ENCODE assay signal across 9 cellular contexts in the genomic region with DNA sequence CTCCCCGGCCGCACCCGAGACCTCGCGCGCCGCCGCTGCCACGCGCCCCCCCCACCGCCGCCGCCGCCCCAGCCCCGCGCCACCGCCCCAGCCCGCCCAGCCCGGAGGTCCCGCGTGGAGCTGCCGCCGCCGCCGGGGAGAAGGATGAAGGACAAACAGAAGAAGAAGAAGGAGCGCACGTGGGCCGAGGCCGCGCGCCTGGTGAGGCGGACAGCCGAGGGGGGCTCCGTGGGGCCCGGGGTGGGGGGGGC. TPM values are rescaled to one million over a fixed set of nuclear protein-coding genes. Genes with fewer than 3 reads are reported as not detected.
A peak's percentile ranks its signal among the peaks of the same experiment; 100 is the strongest.
DNase-seq lines count a peak whose midpoint lies in the region; ATAC-seq, FAIRE-seq and TF ChIP-seq lines count a peak whose summit lies in the region.
"Had no signal": no experiment of that assay in that cellular context is flagged by ENCODE, and none has a peak within 500 bp of the region (broad histone marks: within the 10 kb centered on the region; RNA-seq: fewer than 3 reads in every experiment).

No MANE protein-coding gene starts in this region.

- TF ChIP-seq EP300 in GM12878 (IDR thresholded peaks at IDR 0.05; ENCODE audit: borderline replicate concordance in 1 of 2, control insufficient read depth in 1 of 2, low read depth in 2 of 2, low read length in 2 of 2) (no peak), transverse colon (IDR thresholded peaks at IDR 0.05; ENCODE audit: low read depth) (no peak)

- no peak for TF ChIP-seq CTCF in GM12878 (IDR thresholded peaks at IDR 0.05 in 2 of 3, conservative IDR thresholded peaks at IDR 0.05 in 1 of 3; ENCODE audit: control insufficient read depth in 2 of 3, extremely low read depth in 1 of 3, insufficient read depth in 1 of 3, low read depth in 3 of 3, low read length in 3 of 3)
- TF ChIP-seq CTCF in transverse colon (IDR thresholded peaks at IDR 0.05): no peak

- H3K9me3 Mint-ChIP-seq in activated naive CD8-positive, alpha-beta T cell treated with anti-CD3 and anti-CD28 coated beads, Interleukin-2, amount 10 ng/mL, durations not matched to agents 7 days and 5 days: no peaks in the 10 kb centered on the region
- H3K9me3 Mint-ChIP-seq in activated naive CD8-positive, alpha-beta T cell treated with anti-CD3 and anti-CD28 coated beads, Interleukin-2, amount 50 U/mL, for 24 hours: no peaks in the 10 kb centered on the region
- H3K9me3 Mint-ChIP-seq in memory B cell: no peaks in the 10 kb centered on the region

- H3K9ac ChIP-seq in GM12878 (ENCODE audit: control insufficient read depth, insufficient read depth, low read length): no peak overlapping the region; the same call in 1 of the 2 replicates

- H3K4me2 ChIP-seq in GM12878 (ENCODE audit: control insufficient read depth, insufficient read depth): no peak overlapping the region

- no peak for FAIRE-seq in GM12878 (lab: Jason Lieb, UNC)
- FAIRE-seq: colon had no signal

- TF ChIP-seq RAD21 in GM12878 (IDR thresholded peaks at IDR 0.05; ENCODE audit: insufficient read depth, low read depth, low read length): no peak

- no peaks in the 10 kb centered on the region for H3K36me3 ChIP-seq in GM12878 (ENCODE audit: control insufficient read depth in 2 of 2, insufficient read depth in 2 of 2, low read length in 1 of 2)
- no peaks in the 10 kb centered on the region for H3K36me3 ChIP-seq in transverse colon

- no peak for DNase-seq in activated naive CD8-positive, alpha-beta T cell treated with anti-CD3 and anti-CD28 coated beads, Interleukin-2, amount 10 ng/mL, durations not matched to agents 7 days and 5 days
- no peak for DNase-seq in activated naive CD8-positive, alpha-beta T cell treated with anti-CD3 and anti-CD28 coated beads, Interleukin-2, amount 50 U/mL, for 24 hours
- DNase-seq in GM12878 (ENCODE audit: low read depth, low spot score) (no peak), memory B cell (ENCODE audit: low spot score in 2 of 2) (no peak), transverse colon (no peak)
- no peak for DNase-seq in stimulated activated CD4-positive, alpha-beta T cell treated with anti-CD3 and anti-CD28 coated beads, Interleukin-1b, Interleukin-23, amount 100 ng/mL, for 48 hours
- DNase-seq in NK-92 treated with Interleukin-12 subunit alpha and Interleukin-12 subunit beta, amount 100 ng/mL, for 24 hours (lab: John Stamatoyannopoulos, UW): no peak
- no peak for DNase-seq in effector CD8-positive, alpha-beta T cell (lab: John Stamatoyannopoulos, UW)

- CTCF ChIA-PET in GM12878 (lab: Yijun Ruan, JAX): interaction anchor here (1.5 to 2.3 kb wide), 4 partner anchors 14 to 149 kb away, joined by 3 to 6 read pairs (median 4); no protein-coding TSS in a partner anchor

- intact Hi-C loops in GM12878 (cut with micrococcal nuclease; ENCODE audit: unreplicated experiment): loop anchor here (2.0 to 5.0 kb wide), 3 partner anchors 80 to 1634 kb away; partner anchors contain the start of genes PLAGL2, POFUT1 and RALY
- intact Hi-C loops in transverse colon (cut with DNase I; ENCODE audit: low total_unique reads): loop anchor here (5.0 kb wide), 1 partner anchor 124 kb away; no protein-coding TSS in a partner anchor

- H3K36me3 Mint-ChIP-seq in activated naive CD8-positive, alpha-beta T cell treated with anti-CD3 and anti-CD28 coated beads, Interleukin-2, amount 10 ng/mL, durations not matched to agents 7 days and 5 days: peaks cover 10% of the 10 kb centered on the region
- H3K36me3 Mint-ChIP-seq in activated naive CD8-positive, alpha-beta T cell treated with anti-CD3 and anti-CD28 coated beads, Interleukin-2, amount 50 U/mL, for 24 hours (ENCODE audit: low read depth): peaks cover 28% of the 10 kb centered on the region
- no peaks in the 10 kb centered on the region for H3K36me3 Mint-ChIP-seq in memory B cell

- H3K27me3 Mint-ChIP-seq in activated naive CD8-positive, alpha-beta T cell treated with anti-CD3 and anti-CD28 coated beads, Interleukin-2, amount 10 ng/mL, durations not matched to agents 7 days and 5 days: no peaks in the 10 kb centered on the region
- H3K27me3 Mint-ChIP-seq in activated naive CD8-positive, alpha-beta T cell treated with anti-CD3 and anti-CD28 coated beads, Interleukin-2, amount 50 U/mL, for 24 hours: peaks cover 1% of the 10 kb centered on the region
- no peaks in the 10 kb centered on the region for H3K27me3 Mint-ChIP-seq in memory B cell

- no peak overlapping the region for H3K27ac Mint-ChIP-seq in activated naive CD8-positive, alpha-beta T cell treated with anti-CD3 and anti-CD28 coated beads, Interleukin-2, amount 10 ng/mL, durations not matched to agents 7 days and 5 days
- no peak overlapping the region for H3K27ac Mint-ChIP-seq in activated naive CD8-positive, alpha-beta T cell treated with anti-CD3 and anti-CD28 coated beads, Interleukin-2, amount 50 U/mL, for 24 hours
- H3K27ac Mint-ChIP-seq in memory B cell: peak overlapping the region; percentile 95

- H3K9me3 ChIP-seq in GM12878 (replicated peaks; ENCODE audit: control insufficient read depth, insufficient read depth, low read length) (no peaks in the 10 kb centered on the region; the same call in 2 of the 3 replicates), transverse colon (no peaks in the 10 kb centered on the region)

- no peak for ATAC-seq in activated naive CD8-positive, alpha-beta T cell treated with anti-CD3 and anti-CD28 coated beads, Interleukin-2, amount 10 ng/mL, durations not matched to agents 7 days and 5 days (ENCODE audit: low read depth)
- ATAC-seq in activated naive CD8-positive, alpha-beta T cell treated with anti-CD3 and anti-CD28 coated beads, Interleukin-2, amount 50 U/mL, for 24 hours: no peak
- ATAC-seq in GM12878 (no peak), memory B cell (ENCODE audit: low read depth) (no peak)

- no peak overlapping the region for H2AFZ ChIP-seq in GM12878 (ENCODE audit: control insufficient read depth, low read depth, low read length)

- in situ Hi-C loops in GM12878 (cut with MboI) (no loop called here), transverse colon (cut with MboI; ENCODE audit: low pct_ligation_motif_present in 1 of 4, low pct_unique_long_range_greater_than_20kb in 1 of 4, low sequenced_read_pairs in 3 of 4) (loop anchor here in 1 of 4 donors (25.0 kb wide), 1 partner anchor 96 kb away; no protein-coding TSS in a partner anchor)

- H3K27ac ChIP-seq in GM12878 (ENCODE audit: control insufficient read depth, insufficient read depth) (peak overlapping the region; percentile 86; the same call in 1 of the 2 replicates), transverse colon (peak overlapping the region; percentile 94 to 98 (median 98))

- H3K4me1 Mint-ChIP-seq in activated naive CD8-positive, alpha-beta T cell treated with anti-CD3 and anti-CD28 coated beads, Interleukin-2, amount 10 ng/mL, durations not matched to agents 7 days and 5 days: peaks cover 47% of the 10 kb centered on the region
- H3K4me1 Mint-ChIP-seq in activated naive CD8-positive, alpha-beta T cell treated with anti-CD3 and anti-CD28 coated beads, Interleukin-2, amount 50 U/mL, for 24 hours: peaks cover 72% of the 10 kb centered on the region
- H3K4me1 Mint-ChIP-seq in memory B cell: peaks cover 43% of the 10 kb centered on the region

- H3K4me1 ChIP-seq in GM12878 (ENCODE audit: control insufficient read depth, insufficient read depth, low read length) (peaks cover 32% of the 10 kb centered on the region), transverse colon (peaks cover 9 to 52% (median 39%) of the 10 kb centered on the region in 4 donors)

- RAD21 ChIA-PET in GM12878 (lab: Charles Lee; ENCODE audit: unreplicated experiment): interaction anchor here (0.7 to 3.3 kb wide), 8 partner anchors 9 to 153 kb away, joined by 3 to 17 read pairs (median 4); no protein-coding TSS in a partner anchor

- H3K4me3 Mint-ChIP-seq in activated naive CD8-positive, alpha-beta T cell treated with anti-CD3 and anti-CD28 coated beads, Interleukin-2, amount 10 ng/mL, durations not matched to agents 7 days and 5 days: peak overlapping the region; percentile 96
- H3K4me3 Mint-ChIP-seq in activated naive CD8-positive, alpha-beta T cell treated with anti-CD3 and anti-CD28 coated beads, Interleukin-2, amount 50 U/mL, for 24 hours: no peak overlapping the region
- peak overlapping the region; percentile 95 for H3K4me3 Mint-ChIP-seq in memory B cell

- H3K27me3 ChIP-seq in GM12878 (replicated peaks in 1 of 2; ENCODE audit: control insufficient read depth in 2 of 2, insufficient read depth in 2 of 2, low read length in 1 of 2) (no peaks in the 10 kb centered on the region), transverse colon (no peaks in the 10 kb centered on the region)

- no TSS peak for BruUV-seq in GM12878 (replicated peaks; lab: Mats Ljungman, UMichigan)

- H4K20me1 ChIP-seq in GM12878 (ENCODE audit: control insufficient read depth, insufficient read depth): peaks cover 4% of the 10 kb centered on the region

- POLR2A ChIA-PET in activated naive CD8-positive, alpha-beta T cell treated with anti-CD3 and anti-CD28 coated beads, Interleukin-2, amount 10 ng/mL, durations not matched to agents 7 days and 5 days (lab: Charles Lee): interaction anchor here (0.5 to 1.9 kb wide), 10 partner anchors 15 to 226 kb away, joined by 3 to 8 read pairs (median 4); partner anchors contain the start of gene NOL4L
- POLR2A ChIA-PET in GM12878 (lab: Charles Lee): interaction anchor here (1.0 to 3.0 kb wide), 5 partner anchors 9 to 73 kb away, joined by 3 to 16 read pairs (median 4); no protein-coding TSS in a partner anchor

- WGBS in GM12878 (ENCODE audit: insufficient coverage, insufficient replicate concordance, low lambda C conversion rate, missing lambda C conversion rate): 0% methylated on average over 1 of the region's 35 CpGs
- 0% methylated on average over 4 of the region's 35 CpGs; no CpG with 5 or more reads in 1 of the 2 donors for WGBS in transverse colon (ENCODE audit: low coverage in 1 of 2), 2 donors

- H3K4me3 ChIP-seq in GM12878: peak overlapping the region; percentile 77; the same call in 1 of the 2 replicates
- peak overlapping the region; percentile 81 to 99 (median 96) for H3K4me3 ChIP-seq in transverse colon

- no peak for TF ChIP-seq POLR2A in GM12878 (IDR thresholded peaks at IDR 0.05; ENCODE audit: low read depth, low read length)
- no peak for TF ChIP-seq POLR2A in transverse colon (IDR thresholded peaks at IDR 0.05)

- SMC1A ChIA-PET in GM12878 (lab: Charles Lee; ENCODE audit: uncharacterized antibody, unreplicated experiment): interaction anchor here (1.3 to 2.7 kb wide), 7 partner anchors 10 to 250 kb away, joined by 3 to 18 read pairs (median 6); no protein-coding TSS in a partner anchor

- H3K79me2 ChIP-seq in GM12878 (ENCODE audit: control insufficient read depth, insufficient read depth, low read length): peaks cover 56% of the 10 kb centered on the region

RNA-seq across cellular contexts. Expression of gene ASXL1, which starts 0.4 kb away (rescaled TPM):
- total RNA-seq in activated naive CD8-positive, alpha-beta T cell treated with anti-CD3 and anti-CD28 coated beads, Interleukin-2, amount 10 ng/mL, durations not matched to agents 7 days and 5 days: 100 to 1,000 TPM; 102 to 107 TPM
- total RNA-seq in GM12878 (2013; cell fraction: nucleolus; rRNA removed): 265 and 317 TPM in 2 replicates
- total RNA-seq in GM12878 (2014; rRNA removed): 43.5 and 47.9 TPM in 2 replicates
- 41.2 and 44.3 TPM in 2 replicates for total RNA-seq in GM12878 (2014; rRNA removed; fragmentation: Illumina TruSeq; extraction: Trizol)
- total RNA-seq in GM12878 (2021): 86.0 and 87.6 TPM in 2 replicates
- 59.0 TPM for polyA plus RNA-seq in GM12878 (2011; ENCODE audit: low read depth)
- 43.8 and 53.0 TPM in 2 replicates for polyA plus RNA-seq in GM12878 (2011; rRNA removed)
- polyA plus RNA-seq in GM12878 (2011; cell fraction: cytosol; rRNA removed): 45.7 and 51.0 TPM in 2 replicates
- 190 and 214 TPM in 2 replicates for polyA plus RNA-seq in GM12878 (2011; cell fraction: nucleus; rRNA removed)
- 46.8 and 57.2 TPM in 2 replicates for polyA plus RNA-seq in GM12878 (2012)
- polyA plus RNA-seq in GM12878 (2014; fragmentation: Illumina TruSeq; extraction: Trizol): 51.8 and 64.0 TPM in 2 replicates
- polyA plus RNA-seq in GM12878 (2014; fragmentation: Nextera tagmentation; extraction: Ambion mirVana): 10 to 100 TPM; 11.0 to 14.8 TPM
- polyA plus RNA-seq in GM12878 (2014; rRNA removed): 60.5 and 62.4 TPM in 2 replicates
- 10 to 100 TPM; 60.7 to 68.0 TPM for polyA plus RNA-seq in GM12878 (2016; fragmentation: Nextera tagmentation; extraction: Ambion mirVana)
- 71.8 and 76.1 TPM in 2 replicates for polyA minus RNA-seq in GM12878 (2011; rRNA and poly(A)+ RNA removed)
- polyA minus RNA-seq in GM12878 (2011; cell fraction: cytosol; rRNA and poly(A)+ RNA removed): 17.2 and 23.4 TPM in 2 replicates
- 55.7 and 92.0 TPM in 2 replicates for polyA minus RNA-seq in GM12878 (2011; cell fraction: nucleus; rRNA and poly(A)+ RNA removed)
- 100 to 1,000 TPM in 1 of 4 donors, 10 to 100 TPM in 3; 39.6 to 293 (median 92.8) TPM for total RNA-seq in transverse colon
